18 cellular contexts compared by ENCODE assay signal in genomic region chr5:122885038-122885517, GRCh38. TPM values are rescaled to one million over a fixed set of nuclear protein-coding genes. Genes with fewer than 3 reads are reported as not detected.
A peak's percentile ranks its signal among the peaks of the same experiment; 100 is the strongest.
DNase-seq lines count a peak whose midpoint lies in the region; ATAC-seq and TF ChIP-seq lines count a peak whose summit lies in the region.
"Had no signal": no experiment of that assay in that cellular context is flagged by ENCODE, and none has a peak within 500 bp of the region (broad histone marks: within the 10 kb centered on the region; RNA-seq: fewer than 3 reads in every experiment).

No MANE protein-coding gene starts in this region.

- no peak for TF ChIP-seq POLR2A in esophagus squamous epithelium (IDR thresholded peaks at IDR 0.05)

- H3K36me3 ChIP-seq in HEK293 (ENCODE audit: control insufficient read depth in 2 of 2, insufficient read depth in 1 of 2, low read length in 2 of 2) (no peaks in the 10 kb centered on the region; a peak in 1 of 3 replicates), esophagus squamous epithelium (no peaks in the 10 kb centered on the region)
- H3K36me3 ChIP-seq: HAP-1 had no signal

- no peak overlapping the region for H3K4me3 Mint-ChIP-seq in neural crest cell
- H3K4me3 Mint-ChIP-seq: B cell; CD4-positive, alpha-beta T cell; HFFc6; IgD-negative memory B cell had no signal

- peaks cover 10% of the 10 kb centered on the region for H3K36me3 Mint-ChIP-seq in neural crest cell (ENCODE audit: low read depth)
- H3K36me3 Mint-ChIP-seq: IgD-negative memory B cell had no signal

- ATAC-seq in HG03469 (IDR thresholded peaks at IDR 0.05; ENCODE audit: unreplicated experiment) (no peak), GM21447 (IDR thresholded peaks at IDR 0.05; ENCODE audit: unreplicated experiment) (no peak)

- intact Hi-C loops in esophagus squamous epithelium (cut with DNase I), result no loop called here

- no peaks in the 10 kb centered on the region for H3K4me1 ChIP-seq in HEK293 (ENCODE audit: control insufficient read depth, insufficient read depth, low read length)
- H3K4me1 ChIP-seq in esophagus squamous epithelium, result peaks cover 10 to 33% (median 15%) of the 10 kb centered on the region in 3 donors

- peak overlapping the region; percentile 67 for H3K27ac Mint-ChIP-seq in neural crest cell (ENCODE audit: unreplicated experiment)
- H3K27ac Mint-ChIP-seq: B cell; CD4-positive, alpha-beta T cell; HFFc6; IgD-negative memory B cell had no signal

- H3K4me3 ChIP-seq in HEK293 (ENCODE audit: low read depth, low read length) (no peak overlapping the region), esophagus squamous epithelium (no peak overlapping the region)
- H3K4me3 ChIP-seq: GM12878, HAP-1 had no signal

- CTCF ChIA-PET in HEK293 (lab: Yijun Ruan, JAX), result interaction anchor here (0.6 kb wide), 1 partner anchor 12 kb away, joined by 3 read pairs; no protein-coding TSS in a partner anchor

- H3K9me3 ChIP-seq in HEK293 (ENCODE audit: control insufficient read depth, insufficient read depth, low read depth, low read length), result no peaks in the 10 kb centered on the region
- H3K9me3 ChIP-seq in esophagus squamous epithelium, result no peaks in the 10 kb centered on the region
- H3K9me3 ChIP-seq: HAP-1 had no signal

- H3K27me3 ChIP-seq in esophagus squamous epithelium, result no peaks in the 10 kb centered on the region

- H3K9me3 Mint-ChIP-seq in neural crest cell, result peaks cover 6% of the 10 kb centered on the region
- H3K9me3 Mint-ChIP-seq: CD4-positive, alpha-beta T cell; HFFc6 had no signal

- no peaks in the 10 kb centered on the region for H3K27me3 Mint-ChIP-seq in neural crest cell (ENCODE audit: low read depth)
- H3K27me3 Mint-ChIP-seq: B cell; CD4-positive, alpha-beta T cell; IgD-negative memory B cell had no signal

- WGBS in esophagus squamous epithelium, 2 donors, result 53 to 67% methylated on average over 1 of the region's 1 CpG

- POLR2A ChIA-PET in HEK293 (lab: Yijun Ruan, JAX), result no interaction called here

- DNase-seq in esophagus squamous epithelium (lab: John Stamatoyannopoulos, UW) (no peak), neural crest cell (ENCODE audit: low read depth, low spot score) (no peak), substantia nigra (lab: John Stamatoyannopoulos, UW) (no peak), amygdala (lab: John Stamatoyannopoulos, UW) (no peak), LoVo (ENCODE audit: low spot score) (no peak)
- DNase-seq: C1 segment of cervical spinal cord; Calu3; CD4-positive, alpha-beta T cell; DMS79; GOT3; HFFc6 had no signal

- H3K27ac ChIP-seq in HEK293 (ENCODE audit: extremely low read depth, low read depth, low read length) (no peak overlapping the region), esophagus squamous epithelium (peak overlapping the region in 3 of 4 donors; percentile 49 to 67 (median 64)), substantia nigra (ENCODE audit: low read depth, low read length, poor library complexity, severe bottlenecking) (peak overlapping the region; percentile 19)

- peaks cover 25% of the 10 kb centered on the region for H3K4me1 Mint-ChIP-seq in neural crest cell
- H3K4me1 Mint-ChIP-seq: B cell, IgD-negative memory B cell had no signal

- TF ChIP-seq CTCF in HEK293 (tag by site-specific recombination; IDR thresholded peaks at IDR 0.05) (no peak), esophagus squamous epithelium (IDR thresholded peaks at IDR 0.05) (no peak), neural crest cell (conservative IDR thresholded peaks at IDR 0.05) (no peak)

TF ChIP-seq in HEK293, 187 proteins besides CTCF, POLR2A, EP300 and RAD21:
- TF ChIP-seq ZNF530 (tag by site-specific recombination; IDR thresholded peaks at IDR 0.05; ENCODE audit: low read depth) (no peak), SCRT2 (tag by site-specific recombination; IDR thresholded peaks at IDR 0.05) (peak; percentile 78)

RNA-seq across cellular contexts. Expression of gene SNX24, which starts 39.7 kb away (rescaled TPM):
- total RNA-seq in esophagus squamous epithelium (10 to 100 TPM; 24.4 to 35.3 (median 28.6) TPM), neural crest cell (19.3 and 19.7 TPM in 2 replicates)
